Comparison of ENCODE assay signal across 8 cellular contexts in the genomic region with DNA sequence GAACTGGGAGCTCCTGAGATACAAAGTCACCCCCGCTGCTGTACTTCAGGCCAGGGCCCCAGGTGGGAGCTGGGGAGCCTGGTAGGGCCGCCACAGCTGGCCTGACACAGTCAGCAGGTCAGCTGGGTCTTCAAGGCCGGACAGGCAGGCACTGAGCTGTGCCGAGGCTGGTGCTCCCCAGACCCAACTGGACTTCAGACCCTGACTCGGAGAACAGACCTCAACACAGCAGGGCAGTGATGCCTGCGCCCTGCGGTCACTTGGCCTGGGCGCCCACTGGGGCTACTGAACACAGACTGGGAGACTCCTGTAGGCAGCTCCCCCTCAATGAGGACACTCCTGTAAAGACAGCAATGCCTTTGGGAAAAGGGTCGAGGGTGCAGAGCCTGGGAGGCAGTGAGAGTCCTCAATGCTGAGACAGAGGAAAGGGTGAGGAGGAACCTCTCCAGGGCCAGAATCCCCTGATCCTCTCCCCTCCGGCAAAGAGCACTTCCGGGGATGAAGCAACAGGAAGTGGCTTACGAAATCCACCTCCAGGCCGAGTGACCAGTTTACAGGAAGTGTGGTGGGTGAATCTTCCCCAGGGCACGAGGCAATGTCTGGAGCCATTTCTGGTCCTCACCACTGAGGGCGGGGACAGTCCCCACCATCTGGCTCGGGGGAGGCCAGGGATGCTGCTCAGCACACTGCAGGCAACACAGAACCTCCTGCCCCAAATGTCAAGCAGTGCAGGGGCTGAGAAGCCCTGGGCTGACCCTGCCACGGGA. TPM values are rescaled to one million over a fixed set of nuclear protein-coding genes. Genes with fewer than 3 reads are reported as not detected.
DNase-seq lines count a peak whose midpoint lies in the region; ATAC-seq, FAIRE-seq and TF ChIP-seq lines count a peak whose summit lies in the region.

No MANE protein-coding gene starts in this region.

- no peaks in the 10 kb centered on the region for H3K27me3 ChIP-seq in GM12878 (replicated peaks in 1 of 2; ENCODE audit: control insufficient read depth in 2 of 2, insufficient read depth in 2 of 2, low read length in 1 of 2)
- no peaks in the 10 kb centered on the region for H3K27me3 ChIP-seq in keratinocyte (ENCODE audit: control insufficient read depth, extremely low read depth, insufficient read depth, low read length)

- H3K4me1 ChIP-seq in GM12878 (ENCODE audit: control insufficient read depth, insufficient read depth, low read length) = peaks cover 33% of the 10 kb centered on the region
- H3K4me1 ChIP-seq in keratinocyte (ENCODE audit: control insufficient read depth, extremely low read depth, insufficient read depth, low read length) = peaks cover 28% of the 10 kb centered on the region

- H3K36me3 ChIP-seq in GM12878 (ENCODE audit: control insufficient read depth in 2 of 2, insufficient read depth in 2 of 2, low read length in 1 of 2) = peaks cover 2 to 6% of the 10 kb centered on the region in 2 experiments; a peak in 3 of 4 replicates
- peaks cover 3 to 5% of the 10 kb centered on the region in 2 experiments for H3K36me3 ChIP-seq in keratinocyte (ENCODE audit: control insufficient read depth in 2 of 2, extremely low read depth in 1 of 2, insufficient read depth in 2 of 2, low read length in 2 of 2)

- H2AFZ ChIP-seq in GM12878 (ENCODE audit: control insufficient read depth, low read depth, low read length) (peak overlapping the region; percentile 37), keratinocyte (ENCODE audit: control insufficient read depth, low read length) (no peak overlapping the region)

- SMC1A ChIA-PET in GM12878 (lab: Charles Lee; ENCODE audit: uncharacterized antibody, unreplicated experiment) = interaction anchor here (0.9 kb wide), 1 partner anchor 79 kb away, joined by 4 read pairs; the partner anchor contains the start of gene KXD1

- H3K9ac ChIP-seq in GM12878 (ENCODE audit: control insufficient read depth, insufficient read depth, low read length) (peak overlapping the region; percentile 56; the same call in 1 of the 2 replicates), keratinocyte (ENCODE audit: control insufficient read depth, extremely low read depth, insufficient read depth, low read length) (no peak overlapping the region)

- TF ChIP-seq RAD21 in GM12878 (IDR thresholded peaks at IDR 0.05; ENCODE audit: insufficient read depth, low read depth, low read length) = no peak

- TF ChIP-seq POLR2A in GM12878 (IDR thresholded peaks at IDR 0.05; ENCODE audit: low read depth, low read length) = peak; percentile 57

- ATAC-seq in HG03354 (IDR thresholded peaks at IDR 0.05; ENCODE audit: poor library complexity, severe bottlenecking, unreplicated experiment) (peak; percentile 70), GM12878 (peak; percentile 96), GM21390 (IDR thresholded peaks at IDR 0.05; ENCODE audit: unreplicated experiment) (no peak)

- H4K20me1 ChIP-seq in GM12878 (ENCODE audit: control insufficient read depth, insufficient read depth) = peaks cover 3% of the 10 kb centered on the region
- H4K20me1 ChIP-seq in keratinocyte (ENCODE audit: control insufficient read depth, extremely low read depth, insufficient read depth, low read length) = peaks cover 2% of the 10 kb centered on the region

- peaks cover 3% of the 10 kb centered on the region for H3K9me1 ChIP-seq in keratinocyte (ENCODE audit: control insufficient read depth, extremely low read depth, insufficient read depth, low read length)

- in situ Hi-C loops in GM12878 (cut with MboI) = no loop called here

- no TSS peak for BruUV-seq in GM12878 (replicated peaks; lab: Mats Ljungman, UMichigan)

- POLR2A ChIA-PET in GM12878 (lab: Charles Lee) = interaction anchor here (0.6 to 1.7 kb wide), 2 partner anchors 42 to 106 kb away, joined by 6 to 8 read pairs; no protein-coding TSS in a partner anchor

- FAIRE-seq in GM12878 (lab: Jason Lieb, UNC) = peak; percentile 96
- peak; percentile 76 for FAIRE-seq in keratinocyte (lab: Jason Lieb, UNC)

- CTCF ChIA-PET in GM12878 (lab: Yijun Ruan, JAX) = interaction anchor here (0.5 to 1.6 kb wide), 6 partner anchors 9 to 110 kb away, joined by 3 to 5 read pairs (median 3); partner anchors contain the start of gene REX1BD

- H3K9me3 ChIP-seq in GM12878 (replicated peaks; ENCODE audit: control insufficient read depth, insufficient read depth, low read length) (no peaks in the 10 kb centered on the region), keratinocyte (ENCODE audit: control insufficient read depth, low read depth, low read length) (no peaks in the 10 kb centered on the region)

- peak overlapping the region; percentile 89 for H3K27ac ChIP-seq in GM12878 (ENCODE audit: control insufficient read depth, insufficient read depth)
- H3K27ac ChIP-seq in keratinocyte (ENCODE audit: control insufficient read depth, insufficient read depth, low read length) = peak overlapping the region; percentile 21

- H3K4me3 ChIP-seq in GM12878 (no peak overlapping the region), keratinocyte (ENCODE audit: control insufficient read depth in 2 of 3, extremely low read depth in 1 of 3, insufficient read depth in 2 of 3, low read depth in 1 of 3, low read length in 3 of 3) (no peak overlapping the region)

- dilution Hi-C loops in keratinocyte (cut with MboI; ENCODE audit: extremely low pct_ligation_motif_present, low sequenced_read_pairs) = no loop called here

- TF ChIP-seq CTCF in GM12878 (IDR thresholded peaks at IDR 0.05 in 2 of 3, conservative IDR thresholded peaks at IDR 0.05 in 1 of 3; ENCODE audit: control insufficient read depth in 2 of 3, extremely low read depth in 1 of 3, insufficient read depth in 1 of 3, low read depth in 3 of 3, low read length in 3 of 3) (no peak), keratinocyte (optimal IDR thresholded peaks at IDR 0.05 in 1 of 3, IDR thresholded peaks at IDR 0.05 in 1 of 3, conservative IDR thresholded peaks at IDR 0.05 in 1 of 3; ENCODE audit: extremely low read depth in 1 of 3, insufficient read depth in 2 of 3, low read length in 3 of 3) (no peak)

- peak; percentile 72 for DNase-seq in NCI-H82 (lab: John Stamatoyannopoulos, UW)
- DNase-seq in NCI-H82 treated with DMSO at 0.1 percent for 48 hours (lab: John Stamatoyannopoulos, UW; ENCODE audit: unreplicated experiment) = no peak
- DNase-seq in SW 1271 (lab: John Stamatoyannopoulos, UW) = peak; percentile 61 to 81
- DNase-seq in GM12878 (ENCODE audit: low read depth, low spot score) = peak; percentile 51
- no peak for DNase-seq in keratinocyte (ENCODE audit: low read depth, low spot score)
- peak; percentile 72 for DNase-seq in stimulated activated CD4-positive, alpha-beta T cell treated with anti-CD3 and anti-CD28 coated beads, Interleukin-4, amount 100 ng/mL, for 24 hours

- H3K4me2 ChIP-seq in GM12878 (ENCODE audit: control insufficient read depth, insufficient read depth) = peak overlapping the region; percentile 77
- peak overlapping the region; percentile 1 for H3K4me2 ChIP-seq in keratinocyte (ENCODE audit: control insufficient read depth, extremely low read depth, insufficient read depth, low read depth, low read length)

- intact Hi-C loops in GM12878 (cut with micrococcal nuclease; ENCODE audit: unreplicated experiment) = loop anchor here (5.0 kb wide), 1 partner anchor 109 kb away; the partner anchor contains the start of gene REX1BD

- H3K79me2 ChIP-seq in GM12878 (ENCODE audit: control insufficient read depth, insufficient read depth, low read length) (peaks cover 62% of the 10 kb centered on the region), keratinocyte (ENCODE audit: control insufficient read depth, insufficient read depth, low read length) (peaks cover 92% of the 10 kb centered on the region)

- 28% methylated on average over 17 of the region's 17 CpGs for WGBS in GM12878 (ENCODE audit: insufficient coverage, insufficient replicate concordance, low lambda C conversion rate, missing lambda C conversion rate)

- TF ChIP-seq EP300 in GM12878 (IDR thresholded peaks at IDR 0.05; ENCODE audit: borderline replicate concordance in 1 of 2, control insufficient read depth in 1 of 2, low read depth in 2 of 2, low read length in 2 of 2) = no peak

- RAD21 ChIA-PET in GM12878 (lab: Charles Lee; ENCODE audit: unreplicated experiment) = interaction anchor here (1.6 kb wide), 1 partner anchor 41 kb away, joined by 5 read pairs; no protein-coding TSS in a partner anchor

RNA-seq across cellular contexts. Expression of gene ISYNA1, which starts 40.8 kb away (rescaled TPM):
- total RNA-seq in GM12878 (2013; cell fraction: nucleolus; rRNA removed) = 8.2 and 8.9 TPM in 2 replicates
- total RNA-seq in GM12878 (2014; rRNA removed) (9.9 and 12.3 TPM in 2 replicates), GM12878 (2014; rRNA removed; fragmentation: Illumina TruSeq; extraction: Trizol) (4.9 and 5.3 TPM in 2 replicates), GM12878 (2021) (37.0 and 38.8 TPM in 2 replicates)
- polyA plus RNA-seq in GM12878 (2011; ENCODE audit: low read depth) = 12.5 TPM
- polyA plus RNA-seq in GM12878 (2011; rRNA removed) (0.78 and 1.9 TPM in 2 replicates), GM12878 (2014; fragmentation: Illumina TruSeq; extraction: Trizol) (2.5 and 3.8 TPM in 2 replicates), GM12878 (2014; fragmentation: Nextera tagmentation; extraction: Ambion mirVana) (1 to 10 TPM; 2.8 to 6.3 TPM), GM12878 (2014; rRNA removed) (33.0 and 37.8 TPM in 2 replicates), GM12878 (2016; fragmentation: Nextera tagmentation; extraction: Ambion mirVana) (10 to 100 TPM; 12.0 to 12.5 TPM), keratinocyte (3.5 to 8.3 TPM (median 7.0 TPM) in 3 replicates)
- 2.0 and 3.0 TPM in 2 replicates for polyA plus RNA-seq in GM12878 (2011; cell fraction: cytosol; rRNA removed)
- polyA plus RNA-seq in GM12878 (2011; cell fraction: nucleus; rRNA removed) = 19.2 and 23.0 TPM in 2 replicates
- 23.2 and 24.0 TPM in 2 replicates for polyA plus RNA-seq in GM12878 (2012)
- polyA minus RNA-seq in GM12878 (2011; rRNA and poly(A)+ RNA removed) = 0.59 and 2.4 TPM in 2 replicates
- polyA minus RNA-seq in GM12878 (2011; cell fraction: cytosol; rRNA and poly(A)+ RNA removed) = 1.1 and 5.1 TPM in 2 replicates
- polyA minus RNA-seq in GM12878 (2011; cell fraction: nucleus; rRNA and poly(A)+ RNA removed) = 2.3 and 5.6 TPM in 2 replicates
- polyA plus RNA-seq in keratinocyte (2011; ENCODE audit: low read depth) = 0.60 TPM
- polyA plus RNA-seq in keratinocyte (2011; cell fraction: cytosol; rRNA removed) = 3.1 and 7.3 TPM in 2 replicates
- polyA plus RNA-seq in keratinocyte (2011; cell fraction: nucleus; rRNA removed) = 17.4 and 28.2 TPM in 2 replicates
- 7.7 and 10.7 TPM in 2 replicates for polyA plus RNA-seq in keratinocyte (2012; ENCODE audit: low replicate concordance)
- 3.3 to 6.8 TPM (median 5.9 TPM) in 3 replicates for polyA minus RNA-seq in keratinocyte
- polyA minus RNA-seq in keratinocyte (2011; cell fraction: cytosol; rRNA and poly(A)+ RNA removed) = 15.5 TPM
- polyA minus RNA-seq in keratinocyte (2011; cell fraction: nucleus; rRNA and poly(A)+ RNA removed) = 6.5 and 8.8 TPM in 2 replicates

RNA-seq across cellular contexts. Expression of gene ELL, which starts 43.1 kb away (rescaled TPM):
- total RNA-seq in GM12878 (2013; cell fraction: nucleolus; rRNA removed) = 31.6 and 39.3 TPM in 2 replicates
- total RNA-seq in GM12878 (2014; rRNA removed) (11.7 and 13.1 TPM in 2 replicates), GM12878 (2014; rRNA removed; fragmentation: Illumina TruSeq; extraction: Trizol) (3.8 and 5.1 TPM in 2 replicates), GM12878 (2021) (19.7 and 25.0 TPM in 2 replicates)
- polyA plus RNA-seq in GM12878 (2011; ENCODE audit: low read depth) = 4.6 TPM
- polyA plus RNA-seq in GM12878 (2011; rRNA removed) (2.4 and 4.6 TPM in 2 replicates), GM12878 (2014; fragmentation: Illumina TruSeq; extraction: Trizol) (0.87 and 3.6 TPM in 2 replicates), GM12878 (2014; fragmentation: Nextera tagmentation; extraction: Ambion mirVana) (under 1 TPM; 0.91 to 0.98 TPM), GM12878 (2014; rRNA removed) (13.8 and 16.8 TPM in 2 replicates), GM12878 (2016; fragmentation: Nextera tagmentation; extraction: Ambion mirVana) (10 to 100 TPM; 21.2 to 21.6 TPM), keratinocyte (4.4 to 8.3 TPM (median 6.8 TPM) in 3 replicates)
- polyA plus RNA-seq in GM12878 (2011; cell fraction: cytosol; rRNA removed) = 6.1 and 9.0 TPM in 2 replicates
- 23.5 and 30.6 TPM in 2 replicates for polyA plus RNA-seq in GM12878 (2011; cell fraction: nucleus; rRNA removed)
- 13.5 and 16.7 TPM in 2 replicates for polyA plus RNA-seq in GM12878 (2012)
- 5.9 and 12.4 TPM in 2 replicates for polyA minus RNA-seq in GM12878 (2011; rRNA and poly(A)+ RNA removed)
- 4.8 and 10.7 TPM in 2 replicates for polyA minus RNA-seq in GM12878 (2011; cell fraction: cytosol; rRNA and poly(A)+ RNA removed)
- polyA minus RNA-seq in GM12878 (2011; cell fraction: nucleus; rRNA and poly(A)+ RNA removed) = 7.1 and 13.3 TPM in 2 replicates
- 8.1 TPM for polyA plus RNA-seq in keratinocyte (2011; ENCODE audit: low read depth)
- 2.9 and 7.0 TPM in 2 replicates for polyA plus RNA-seq in keratinocyte (2011; cell fraction: cytosol; rRNA removed)
- polyA plus RNA-seq in keratinocyte (2011; cell fraction: nucleus; rRNA removed) = 12.9 and 16.9 TPM in 2 replicates
- 10.4 and 11.5 TPM in 2 replicates for polyA plus RNA-seq in keratinocyte (2012; ENCODE audit: low replicate concordance)
- polyA minus RNA-seq in keratinocyte = 6.4 to 31.5 TPM (median 7.2 TPM) in 3 replicates
- polyA minus RNA-seq in keratinocyte (2011; cell fraction: cytosol; rRNA and poly(A)+ RNA removed) = 16.9 TPM
- polyA minus RNA-seq in keratinocyte (2011; cell fraction: nucleus; rRNA and poly(A)+ RNA removed) = 18.4 and 19.1 TPM in 2 replicates

RNA-seq across cellular contexts. Expression of gene SSBP4, which starts 59.5 kb away (rescaled TPM):
- 40.3 and 49.5 TPM in 2 replicates for total RNA-seq in GM12878 (2013; cell fraction: nucleolus; rRNA removed)
- total RNA-seq in GM12878 (2014; rRNA removed) (91.4 and 122 TPM in 2 replicates), GM12878 (2014; rRNA removed; fragmentation: Illumina TruSeq; extraction: Trizol) (32.9 and 39.5 TPM in 2 replicates), GM12878 (2021) (131 and 150 TPM in 2 replicates)
- 12.2 TPM for polyA plus RNA-seq in GM12878 (2011; ENCODE audit: low read depth)
- polyA plus RNA-seq in GM12878 (2011; rRNA removed) (11.5 and 19.0 TPM in 2 replicates), GM12878 (2014; fragmentation: Illumina TruSeq; extraction: Trizol) (7.1 and 22.5 TPM in 2 replicates), GM12878 (2014; fragmentation: Nextera tagmentation; extraction: Ambion mirVana) (1 to 10 TPM in 1 of 2 experiments, under 1 TPM in 1; 0.37 to 6.6 TPM), GM12878 (2014; rRNA removed) (98.3 and 119 TPM in 2 replicates), GM12878 (2016; fragmentation: Nextera tagmentation; extraction: Ambion mirVana) (10 to 100 TPM; 38.3 to 58.5 TPM), keratinocyte (7.5 to 11.3 TPM (median 10.8 TPM) in 3 replicates)
- 23.2 and 39.7 TPM in 2 replicates for polyA plus RNA-seq in GM12878 (2011; cell fraction: cytosol; rRNA removed)
- polyA plus RNA-seq in GM12878 (2011; cell fraction: nucleus; rRNA removed) = 104 and 142 TPM in 2 replicates
- 52.3 and 55.4 TPM in 2 replicates for polyA plus RNA-seq in GM12878 (2012)
- polyA minus RNA-seq in GM12878 (2011; rRNA and poly(A)+ RNA removed) = 4.2 and 21.6 TPM in 2 replicates
- polyA minus RNA-seq in GM12878 (2011; cell fraction: cytosol; rRNA and poly(A)+ RNA removed) = 20.1 and 26.7 TPM in 2 replicates
- polyA minus RNA-seq in GM12878 (2011; cell fraction: nucleus; rRNA and poly(A)+ RNA removed) = 23.2 and 48.4 TPM in 2 replicates
- 3.6 TPM for polyA plus RNA-seq in keratinocyte (2011; ENCODE audit: low read depth)
- polyA plus RNA-seq in keratinocyte (2011; cell fraction: cytosol; rRNA removed) = 4.1 and 15.9 TPM in 2 replicates
- 12.5 and 15.5 TPM in 2 replicates for polyA plus RNA-seq in keratinocyte (2011; cell fraction: nucleus; rRNA removed)
- polyA plus RNA-seq in keratinocyte (2012; ENCODE audit: low replicate concordance) = 10.1 and 20.9 TPM in 2 replicates
- 2.2 to 9.2 TPM (median 4.5 TPM) in 3 replicates for polyA minus RNA-seq in keratinocyte
- polyA minus RNA-seq in keratinocyte (2011; cell fraction: cytosol; rRNA and poly(A)+ RNA removed) = 34.0 TPM
- 10.2 and 19.3 TPM in 2 replicates for polyA minus RNA-seq in keratinocyte (2011; cell fraction: nucleus; rRNA and poly(A)+ RNA removed)

Comparison
In these comparisons a context has a peak if more than half of its experiments do, and no peak if none do; other contexts are left out.
1. DNase-seq: peak in NCI-H82 (single experiment), SW 1271 (2 of 2), GM12878 (single experiment) and stimulated activated CD4-positive, alpha-beta T cell treated with anti-CD3 and anti-CD28 coated beads, Interleukin-4, amount 100 ng/mL, for 24 hours (single experiment); none in NCI-H82 treated with DMSO at 0.1 percent for 48 hours (single experiment) and keratinocyte (single experiment).